Comparison of ENCODE assay signal across 22 cellular contexts in the genomic region with DNA sequence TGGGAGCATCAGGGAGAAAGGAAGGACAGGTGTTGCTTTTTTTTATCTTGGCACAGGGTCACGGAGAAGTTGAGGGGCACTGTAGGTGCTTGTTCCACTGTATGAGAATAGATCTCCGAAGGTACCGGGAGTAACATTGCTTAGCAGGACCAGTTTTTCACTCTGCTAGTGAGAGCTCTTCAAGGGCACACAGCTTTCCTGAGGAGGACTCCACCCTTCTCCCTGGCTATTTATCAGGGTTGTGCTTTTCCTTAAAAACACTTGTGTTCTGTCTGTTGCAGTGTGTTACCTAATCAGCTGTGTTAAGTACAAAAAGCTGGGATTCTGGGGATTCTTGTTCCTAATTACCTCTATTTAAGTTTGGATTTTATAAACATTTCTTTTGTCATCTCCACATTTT.
"Had no signal": no experiment of that assay in that cellular context is flagged by ENCODE, and none has a peak within 500 bp of the region (broad histone marks: within the 10 kb centered on the region; RNA-seq: fewer than 3 reads in every experiment).

No MANE protein-coding gene starts in this region.

- H3K4me3 ChIP-seq: breast epithelium, mucosa of descending colon, ovary, psoas muscle, right lobe of liver, testis had no signal

- H3K4me1 ChIP-seq: breast epithelium, right lobe of liver had no signal

- DNase-seq: activated CD4-positive, alpha-beta T cell treated with anti-CD3 and anti-CD28 coated beads, Interleukin-2, amount 50 U/mL, for 4 hours; activated effector memory CD4-positive, alpha-beta T cell treated with anti-CD3 and anti-CD28 coated beads, Interleukin-2, amount 50 U/mL, for 16 hours; activated T-cell treated with anti-CD3 and anti-CD28 coated beads, Interleukin-2, amount 50 U/mL, for 72 hours; foreskin melanocyte; glutamatergic neuron; hypothalamus; mucosa of descending colon; naive B cell; ovary; psoas muscle; right lobe of liver; small intestine; stimulated activated CD4-positive, alpha-beta T cell treated with anti-CD3 and anti-CD28 coated beads, Interleukin-15, amount 100 ng/mL, for 24 hours; stimulated activated CD4-positive, alpha-beta T cell treated with anti-CD3 and anti-CD28 coated beads, Interleukin-4, amount 100 ng/mL, for 24 hours; T-helper 17 cell; testis had no signal

- H3K27me3 Mint-ChIP-seq: activated naive CD4-positive, alpha-beta T cell treated with anti-CD3 and anti-CD28 coated beads, Interleukin-2, amount 50 U/mL, for 24 hours; dendritic cell treated with granulocyte-macrophage colony-stimulating factor and Interleukin-4, amounts not matched to agents 40 ng/mL and 50 ng/mL, for 4 days; naive B cell; T-helper 17 cell had no signal

- H3K9me3 Mint-ChIP-seq: activated naive CD4-positive, alpha-beta T cell treated with anti-CD3 and anti-CD28 coated beads, Interleukin-2, amount 50 U/mL, for 24 hours; activated T-cell treated with anti-CD3 and anti-CD28 coated beads, Interleukin-2, amount 50 U/mL, for 72 hours; dendritic cell treated with granulocyte-macrophage colony-stimulating factor and Interleukin-4, amounts not matched to agents 40 ng/mL and 50 ng/mL, for 4 days; naive B cell; stimulated activated effector memory CD8-positive, alpha-beta T cell treated with anti-CD3 and anti-CD28 coated beads, Interleukin-12 subunit alpha, Interleukin-12 subunit beta, amount 100 ng/mL, for 72 hours had no signal

- ATAC-seq: activated T-cell treated with anti-CD3 and anti-CD28 coated beads, Interleukin-2, amount 50 U/mL, for 72 hours; left lobe of liver; mucosa of descending colon; psoas muscle; right lobe of liver; stimulated activated effector memory CD8-positive, alpha-beta T cell treated with anti-CD3 and anti-CD28 coated beads, Interleukin-12 subunit alpha, Interleukin-12 subunit beta, amount 100 ng/mL, for 72 hours; T-helper 17 cell had no signal

- H3K9me3 ChIP-seq: breast epithelium, mucosa of descending colon, ovary, psoas muscle, right lobe of liver, testis had no signal

- H3K27ac Mint-ChIP-seq: activated naive CD4-positive, alpha-beta T cell treated with anti-CD3 and anti-CD28 coated beads, Interleukin-2, amount 50 U/mL, for 24 hours; dendritic cell treated with granulocyte-macrophage colony-stimulating factor and Interleukin-4, amounts not matched to agents 40 ng/mL and 50 ng/mL, for 4 days; T-helper 17 cell had no signal

- H3K36me3 ChIP-seq: breast epithelium, ovary had no signal

- H3K4me3 Mint-ChIP-seq: activated naive CD4-positive, alpha-beta T cell treated with anti-CD3 and anti-CD28 coated beads, Interleukin-2, amount 50 U/mL, for 24 hours; activated T-cell treated with anti-CD3 and anti-CD28 coated beads, Interleukin-2, amount 50 U/mL, for 72 hours; dendritic cell treated with granulocyte-macrophage colony-stimulating factor and Interleukin-4, amounts not matched to agents 40 ng/mL and 50 ng/mL, for 4 days; naive B cell; stimulated activated effector memory CD8-positive, alpha-beta T cell treated with anti-CD3 and anti-CD28 coated beads, Interleukin-12 subunit alpha, Interleukin-12 subunit beta, amount 100 ng/mL, for 72 hours; T-helper 17 cell had no signal

- H3K27me3 ChIP-seq: breast epithelium, ovary, right lobe of liver, testis had no signal

- H3K27ac ChIP-seq: breast epithelium, ovary, psoas muscle, right lobe of liver, VCaP had no signal
